ENCODE assay signal across 20 cellular contexts in genomic region chr2:46803551-46803885, GRCh38.
DNase-seq lines count a peak whose midpoint lies in the region; ATAC-seq, FAIRE-seq and TF ChIP-seq lines count a peak whose summit lies in the region.
"Had no signal": no experiment of that assay in that cellular context is flagged by ENCODE, and none has a peak within 500 bp of the region (broad histone marks: within the 10 kb centered on the region; RNA-seq: fewer than 3 reads in every experiment).

No MANE protein-coding gene starts in this region.

- H3K27ac Mint-ChIP-seq in astrocyte (ENCODE audit: unreplicated experiment) = no peak overlapping the region
- H3K27ac Mint-ChIP-seq: activated CD8-positive, alpha-beta memory T cell treated with anti-CD3 and anti-CD28 coated beads, Interleukin-2, amount 10 ng/mL, durations not matched to agents 7 days and 5 days; activated naive CD8-positive, alpha-beta T cell treated with anti-CD3 and anti-CD28 coated beads, Interleukin-2, amount 10 ng/mL, durations not matched to agents 7 days and 5 days; activated T-helper 17 cell treated with anti-CD3 and anti-CD28 coated beads, Interleukin-2, amount 50 U/mL, for 72 hours; stimulated activated naive CD8-positive, alpha-beta T cell treated with anti-CD3 and anti-CD28 coated beads, Interleukin-15, amount 100 ng/mL, for 72 hours had no signal

- no peaks in the 10 kb centered on the region for H3K27me3 ChIP-seq in astrocyte (ENCODE audit: insufficient read depth, low read length)
- H3K27me3 ChIP-seq in heart right ventricle = no peaks in the 10 kb centered on the region
- no peaks in the 10 kb centered on the region for H3K27me3 ChIP-seq in skeletal muscle satellite cell (ENCODE audit: control insufficient read depth, insufficient read depth, low read length)
- no peaks in the 10 kb centered on the region for H3K27me3 ChIP-seq in SJCRH30
- H3K27me3 ChIP-seq: neural progenitor cell had no signal

- H3K79me2 ChIP-seq in astrocyte (ENCODE audit: insufficient read depth, low read length) = no peaks in the 10 kb centered on the region

- H3K9me3 ChIP-seq in astrocyte (ENCODE audit: insufficient read depth, low read depth, low read length) (no peaks in the 10 kb centered on the region), heart right ventricle (no peaks in the 10 kb centered on the region), skeletal muscle satellite cell (replicated peaks; ENCODE audit: low read length) (no peaks in the 10 kb centered on the region), SJCRH30 (replicated peaks) (no peaks in the 10 kb centered on the region)
- H3K9me3 ChIP-seq: HAP-1 had no signal

- peaks cover 12% of the 10 kb centered on the region for H3K4me1 Mint-ChIP-seq in astrocyte (ENCODE audit: low read depth, unreplicated experiment)
- H3K4me1 Mint-ChIP-seq: activated CD8-positive, alpha-beta memory T cell treated with anti-CD3 and anti-CD28 coated beads, Interleukin-2, amount 10 ng/mL, durations not matched to agents 7 days and 5 days; activated naive CD8-positive, alpha-beta T cell treated with anti-CD3 and anti-CD28 coated beads, Interleukin-2, amount 10 ng/mL, durations not matched to agents 7 days and 5 days; activated T-helper 17 cell treated with anti-CD3 and anti-CD28 coated beads, Interleukin-2, amount 50 U/mL, for 72 hours; stimulated activated naive CD8-positive, alpha-beta T cell treated with anti-CD3 and anti-CD28 coated beads, Interleukin-15, amount 100 ng/mL, for 72 hours had no signal

- POLR2A ChIA-PET in GM10248 (lab: Yijun Ruan, JAX) = no interaction called here

- CTCF ChIA-PET in GM10248 (lab: Yijun Ruan, JAX) = interaction anchor here (1.2 kb wide), 1 partner anchor 36 kb away, joined by 3 read pairs; no protein-coding TSS in a partner anchor

- H3K36me3 ChIP-seq in astrocyte (ENCODE audit: insufficient read depth, low read length) (no peaks in the 10 kb centered on the region), heart right ventricle (no peaks in the 10 kb centered on the region), skeletal muscle satellite cell (ENCODE audit: insufficient read depth, low read length) (no peaks in the 10 kb centered on the region), SJCRH30 (no peaks in the 10 kb centered on the region)
- H3K36me3 ChIP-seq: HAP-1, neural progenitor cell had no signal

- H2AFZ ChIP-seq in astrocyte (ENCODE audit: low read depth, low read length) = no peak overlapping the region
- H2AFZ ChIP-seq: neural progenitor cell had no signal

- H3K4me1 ChIP-seq in astrocyte (ENCODE audit: insufficient read depth, low read length) (peaks cover 48% of the 10 kb centered on the region), heart right ventricle (peaks cover 0 to 37% (median 21%) of the 10 kb centered on the region in 9 donors), skeletal muscle satellite cell (ENCODE audit: control insufficient read depth, insufficient read depth, low read length) (peaks cover 80% of the 10 kb centered on the region), SJCRH30 (no peaks in the 10 kb centered on the region)
- H3K4me1 ChIP-seq: HAP-1, neural progenitor cell had no signal

- peaks cover 2% of the 10 kb centered on the region for H3K9me3 Mint-ChIP-seq in astrocyte (ENCODE audit: unreplicated experiment)
- H3K9me3 Mint-ChIP-seq: activated naive CD8-positive, alpha-beta T cell treated with anti-CD3 and anti-CD28 coated beads, Interleukin-2, amount 10 ng/mL, durations not matched to agents 7 days and 5 days; activated T-helper 17 cell treated with anti-CD3 and anti-CD28 coated beads, Interleukin-2, amount 50 U/mL, for 72 hours; neural progenitor cell; stimulated activated naive CD8-positive, alpha-beta T cell treated with anti-CD3 and anti-CD28 coated beads, Interleukin-15, amount 100 ng/mL, for 72 hours had no signal

- H3K9ac ChIP-seq in astrocyte (ENCODE audit: low read length) = peak overlapping the region; percentile 79
- H3K9ac ChIP-seq in skeletal muscle satellite cell (ENCODE audit: low read depth, low read length) = peak overlapping the region; percentile 74
- H3K9ac ChIP-seq: neural progenitor cell had no signal

- intact Hi-C loops in heart right ventricle (cut with DNase I) = loop anchor here in 7 of 10 donors (1.0 to 10.0 kb wide), 5 partner anchors 71 to 74 kb away; no protein-coding TSS in a partner anchor

- WGBS in heart right ventricle, 2 donors = 82 to 84% methylated on average over 10 of the region's 10 CpGs

- no peak overlapping the region for H3K4me3 Mint-ChIP-seq in astrocyte (ENCODE audit: unreplicated experiment)
- H3K4me3 Mint-ChIP-seq: activated CD8-positive, alpha-beta memory T cell treated with anti-CD3 and anti-CD28 coated beads, Interleukin-2, amount 10 ng/mL, durations not matched to agents 7 days and 5 days; activated naive CD8-positive, alpha-beta T cell treated with anti-CD3 and anti-CD28 coated beads, Interleukin-2, amount 10 ng/mL, durations not matched to agents 7 days and 5 days; activated T-helper 17 cell treated with anti-CD3 and anti-CD28 coated beads, Interleukin-2, amount 50 U/mL, for 72 hours; neural progenitor cell; stimulated activated naive CD8-positive, alpha-beta T cell treated with anti-CD3 and anti-CD28 coated beads, Interleukin-15, amount 100 ng/mL, for 72 hours had no signal

- no peak overlapping the region for H3K4me3 ChIP-seq in astrocyte (ENCODE audit: insufficient read depth, low read depth, low read length)
- H3K4me3 ChIP-seq in heart right ventricle = no peak overlapping the region
- H3K4me3 ChIP-seq in skeletal muscle satellite cell (ENCODE audit: low read length) = no peak overlapping the region
- H3K4me3 ChIP-seq in SJCRH30 = no peak overlapping the region
- H3K4me3 ChIP-seq: HAP-1, neural progenitor cell had no signal

- FAIRE-seq in astrocyte (lab: Jason Lieb, UNC) = no peak
- FAIRE-seq: islet of Langerhans had no signal

- H3K27ac ChIP-seq in astrocyte (ENCODE audit: low read depth, low read length) = peak overlapping the region; percentile 99
- peak overlapping the region in 8 of 10 donors; percentile 13 to 68 (median 46) for H3K27ac ChIP-seq in heart right ventricle
- H3K27ac ChIP-seq in SJCRH30 = no peak overlapping the region
- H3K27ac ChIP-seq: neural progenitor cell had no signal

- H3K27me3 Mint-ChIP-seq in astrocyte (ENCODE audit: low read depth, unreplicated experiment) = peaks cover 22% of the 10 kb centered on the region
- H3K27me3 Mint-ChIP-seq: activated T-helper 17 cell treated with anti-CD3 and anti-CD28 coated beads, Interleukin-2, amount 50 U/mL, for 72 hours had no signal

- DNase-seq in GM10248 (ENCODE audit: extremely low spot score) (peak; percentile 9), astrocyte (ENCODE audit: low read depth) (no peak), heart right ventricle (no peak), SJCRH30 (no peak), NCI-H345 treated with DMSO at 0.1 percent for 48 hours (lab: John Stamatoyannopoulos, UW; ENCODE audit: unreplicated experiment) (no peak), HK-2 (ENCODE audit: unreplicated experiment) (no peak)
- DNase-seq: activated CD4-positive, alpha-beta T cell treated with anti-CD3 and anti-CD28 coated beads for 1 hour; activated naive CD8-positive, alpha-beta T cell treated with anti-CD3 and anti-CD28 coated beads, Interleukin-2, amount 10 ng/mL, durations not matched to agents 7 days and 5 days; Karpas-422; midbrain; NCI-H1105; retina; stimulated activated naive CD8-positive, alpha-beta T cell treated with anti-CD3 and anti-CD28 coated beads, Interleukin-15, amount 100 ng/mL, for 72 hours had no signal

- peak overlapping the region; percentile 49 for H3K4me2 ChIP-seq in astrocyte (ENCODE audit: low read length)
- H3K4me2 ChIP-seq in skeletal muscle satellite cell (ENCODE audit: low read length) = no peak overlapping the region
- H3K4me2 ChIP-seq: neural progenitor cell had no signal

- peak in 6 of 8 donors; percentile 5 to 39 (median 13) for ATAC-seq in heart right ventricle
- ATAC-seq in HG03139 (IDR thresholded peaks at IDR 0.05; ENCODE audit: unreplicated experiment) = no peak
- ATAC-seq: activated CD8-positive, alpha-beta memory T cell treated with anti-CD3 and anti-CD28 coated beads, Interleukin-2, amount 10 ng/mL, durations not matched to agents 7 days and 5 days; activated T-helper 17 cell treated with anti-CD3 and anti-CD28 coated beads, Interleukin-2, amount 50 U/mL, for 72 hours; stimulated activated naive CD8-positive, alpha-beta T cell treated with anti-CD3 and anti-CD28 coated beads, Interleukin-15, amount 100 ng/mL, for 72 hours had no signal

- peaks cover 5% of the 10 kb centered on the region for H3K36me3 Mint-ChIP-seq in astrocyte (ENCODE audit: low read depth, unreplicated experiment)
- H3K36me3 Mint-ChIP-seq: activated CD8-positive, alpha-beta memory T cell treated with anti-CD3 and anti-CD28 coated beads, Interleukin-2, amount 10 ng/mL, durations not matched to agents 7 days and 5 days; activated naive CD8-positive, alpha-beta T cell treated with anti-CD3 and anti-CD28 coated beads, Interleukin-2, amount 10 ng/mL, durations not matched to agents 7 days and 5 days; neural progenitor cell had no signal

- H4K20me1 ChIP-seq in astrocyte (ENCODE audit: insufficient read depth, low read length) = no peaks in the 10 kb centered on the region

- TF ChIP-seq CTCF in GM10248 (IDR thresholded peaks at IDR 0.05; ENCODE audit: control extremely low read depth, extremely low read depth, low read depth, missing control alignments) (no peak), astrocyte (IDR thresholded peaks at IDR 0.05; ENCODE audit: insufficient read depth, low read depth, low read length) (no peak), heart right ventricle (IDR thresholded peaks at IDR 0.05) (no peak)
